Comparison of ENCODE assay signal across 8 cellular contexts in the genomic region with DNA sequence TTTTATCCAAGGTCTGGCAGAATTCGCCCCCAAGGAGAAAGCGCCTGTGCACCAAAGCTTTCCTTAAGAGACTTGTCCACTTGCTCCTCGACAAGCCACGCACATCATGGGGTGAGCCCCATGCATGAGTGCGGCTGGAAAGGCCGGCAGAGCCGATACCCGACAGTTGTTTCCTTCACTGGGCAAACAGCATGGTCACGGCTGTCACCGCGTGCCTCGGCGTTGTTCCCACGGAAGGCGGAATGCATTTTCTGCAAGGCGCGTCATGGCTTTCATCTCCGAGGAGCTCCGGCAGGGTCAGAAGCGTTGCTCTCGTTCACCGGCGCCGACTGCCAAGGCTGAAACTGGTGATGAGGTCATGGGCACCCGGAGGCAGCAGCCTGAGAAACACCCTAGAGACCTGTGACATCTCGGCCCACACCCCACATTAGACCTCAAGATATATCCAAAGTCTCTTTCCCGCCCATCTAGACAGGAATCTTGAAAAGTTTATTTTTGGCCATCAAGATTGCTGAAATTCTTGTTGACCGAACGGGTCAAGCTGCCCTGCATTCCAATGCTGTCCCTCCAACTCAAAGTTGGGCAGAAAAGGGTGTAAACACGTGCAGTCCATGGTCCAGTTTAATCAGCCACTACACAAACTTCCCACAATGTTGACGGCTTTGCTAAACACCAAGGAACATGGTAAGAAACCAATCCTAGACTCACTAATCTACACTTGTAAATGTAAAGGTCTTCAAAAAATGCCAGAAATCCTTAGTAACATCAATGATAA. TPM values are rescaled to one million over a fixed set of nuclear protein-coding genes. Genes with fewer than 3 reads are reported as not detected.
DNase-seq lines count a peak whose midpoint lies in the region; ATAC-seq and TF ChIP-seq lines count a peak whose summit lies in the region.

No MANE protein-coding gene starts in this region.

- H3K27ac Mint-ChIP-seq in CD4-positive, alpha-beta T cell, result no peak overlapping the region

- peaks cover 29% of the 10 kb centered on the region for H3K4me1 Mint-ChIP-seq in CD4-positive, alpha-beta T cell (ENCODE audit: low read depth)

- H2BK12ac ChIP-seq in trophoblast cell (ENCODE audit: low read length), result peak overlapping the region; percentile 21

- H3K9me3 ChIP-seq in CD4-positive, alpha-beta T cell (ENCODE audit: control insufficient read depth, low read length), result peaks cover 29% of the 10 kb centered on the region
- H3K9me3 ChIP-seq in HUES48 (ENCODE audit: control insufficient read depth, insufficient read depth, low read length), result no peaks in the 10 kb centered on the region
- H3K9me3 ChIP-seq in trophoblast cell (ENCODE audit: insufficient read depth, low read depth, low read length), result no peaks in the 10 kb centered on the region

- H4K91ac ChIP-seq in trophoblast cell (ENCODE audit: low read depth, low read length), result peak overlapping the region; percentile 67

- peaks cover 5% of the 10 kb centered on the region for H3K36me3 Mint-ChIP-seq in CD4-positive, alpha-beta T cell (ENCODE audit: low read depth)

- peak overlapping the region; percentile 54 for H2BK120ac ChIP-seq in trophoblast cell (ENCODE audit: insufficient read depth, low read length, poor library complexity)

- POLR2A ChIA-PET in CD4-positive, alpha-beta T cell (lab: Charles Lee), result no interaction called here

- H2BK5ac ChIP-seq in trophoblast cell (ENCODE audit: low read depth, low read length, poor library complexity), result peak overlapping the region; percentile 44

- no CpG with 5 or more reads among the region's 31 CpGs for WGBS in trophoblast cell (ENCODE audit: extremely low coverage, insufficient coverage, insufficient read length)

- peak overlapping the region; percentile 46 for H2AFZ ChIP-seq in trophoblast cell (ENCODE audit: insufficient read depth, low read length, poor library complexity)

- no peak for TF ChIP-seq CTCF in CD4-positive, alpha-beta T cell (IDR thresholded peaks at IDR 0.05)

- no peaks in the 10 kb centered on the region for H3K36me3 ChIP-seq in HUES48 (ENCODE audit: control insufficient read depth, insufficient read depth, low read length)
- peaks cover 0 to 1% of the 10 kb centered on the region in 2 experiments for H3K36me3 ChIP-seq in trophoblast cell (ENCODE audit: control insufficient read depth in 1 of 2, insufficient read depth in 2 of 2, low read length in 2 of 2)

- intact Hi-C loops in CD4-positive, alpha-beta T cell (cut with DNase I, micrococcal nuclease), result no loop called here
- intact Hi-C loops in left ventricle myocardium superior (cut with micrococcal nuclease), result loop anchor here (10.0 kb wide), 1 partner anchor 62 kb away; no protein-coding TSS in a partner anchor

- DNase-seq in CD4-positive, alpha-beta T cell, result peak in 1 of 10 experiments; percentile 8
- DNase-seq in amniotic epithelial cell (ENCODE audit: low read depth), result peak; percentile 76
- peak; percentile 76 for DNase-seq in left ventricle myocardium superior
- DNase-seq in trophoblast cell, result peak; percentile 79 to 90
- DNase-seq in retina, result no peak
- DNase-seq in effector CD4-positive, alpha-beta T cell, result no peak

- H3K14ac ChIP-seq in trophoblast cell (ENCODE audit: low read length), result peak overlapping the region; percentile 15

- H3K79me2 ChIP-seq in trophoblast cell (ENCODE audit: control insufficient read depth, insufficient read depth, low read length, poor library complexity), result peaks cover 12% of the 10 kb centered on the region

- peaks cover 71% of the 10 kb centered on the region for H3K27me3 Mint-ChIP-seq in CD4-positive, alpha-beta T cell

- H3K79me1 ChIP-seq in trophoblast cell (ENCODE audit: low read length), result peaks cover 15% of the 10 kb centered on the region

- peak overlapping the region; percentile 7 for H3K4ac ChIP-seq in trophoblast cell (ENCODE audit: low read depth, low read length)

- H3K9ac ChIP-seq in HUES48 (ENCODE audit: low read depth, low read length) (peak overlapping the region; percentile 77), trophoblast cell (ENCODE audit: low read length) (peak overlapping the region; percentile 86)

- H3K9me3 Mint-ChIP-seq in CD4-positive, alpha-beta T cell, result peaks cover 3% of the 10 kb centered on the region

- no peak for ATAC-seq in CD4-positive, alpha-beta T cell (ENCODE audit: poor library complexity)
- ATAC-seq in left ventricle myocardium superior (peak; percentile 49), HG03469 (IDR thresholded peaks at IDR 0.05; ENCODE audit: unreplicated experiment) (no peak)

- H4K8ac ChIP-seq in trophoblast cell (ENCODE audit: low read depth, low read length), result peak overlapping the region; percentile 30

- peaks cover 68% of the 10 kb centered on the region for H3K27me3 ChIP-seq in CD4-positive, alpha-beta T cell (ENCODE audit: control insufficient read depth, insufficient read depth, low read length)
- peaks cover 7% of the 10 kb centered on the region for H3K27me3 ChIP-seq in HUES48 (ENCODE audit: control insufficient read depth, insufficient read depth, low read length)
- H3K27me3 ChIP-seq in trophoblast cell (ENCODE audit: insufficient read depth, low read length), result no peaks in the 10 kb centered on the region

- no peak overlapping the region for H3K23ac ChIP-seq in trophoblast cell (ENCODE audit: low read length)

- H3K4me2 ChIP-seq in trophoblast cell (ENCODE audit: low read length), result peak overlapping the region; percentile 84

- H3K4me3 Mint-ChIP-seq in CD4-positive, alpha-beta T cell, result peak overlapping the region; percentile 48

- CTCF ChIA-PET in CD4-positive, alpha-beta T cell (lab: Charles Lee), result no interaction called here

- H3K18ac ChIP-seq in trophoblast cell (ENCODE audit: low read length), result peak overlapping the region; percentile 53

- H4K12ac ChIP-seq in trophoblast cell (ENCODE audit: low read depth, low read length), result no peak overlapping the region

- H3K4me1 ChIP-seq in HUES48 (ENCODE audit: control insufficient read depth, insufficient read depth, low read length), result peaks cover 17% of the 10 kb centered on the region
- H3K4me1 ChIP-seq in trophoblast cell (ENCODE audit: control insufficient read depth in 1 of 2, insufficient read depth in 2 of 2, low read length in 2 of 2), result peaks cover 2 to 6% of the 10 kb centered on the region in 2 experiments

- no peak overlapping the region for H3K27ac ChIP-seq in CD4-positive, alpha-beta T cell (ENCODE audit: low read depth, low read length)
- peak overlapping the region; percentile 98 for H3K27ac ChIP-seq in HUES48 (ENCODE audit: low read depth, low read length)
- H3K27ac ChIP-seq in trophoblast cell (ENCODE audit: low read depth, low read length), result peak overlapping the region; percentile 61

- no peak overlapping the region for H2AK5ac ChIP-seq in trophoblast cell (ENCODE audit: low read length)

- H3K4me3 ChIP-seq in HUES48 (ENCODE audit: low read depth, low read length) (peak overlapping the region; percentile 85), trophoblast cell (ENCODE audit: low read depth, low read length) (peak overlapping the region; percentile 74)

RNA-seq across cellular contexts. Expression of gene TJP1, which starts 0.6 kb away (rescaled TPM):
- total RNA-seq in CD4-positive, alpha-beta T cell, result not detected
- total RNA-seq in left ventricle myocardium superior, result 123 TPM
- polyA plus RNA-seq in trophoblast cell (2013), result 85.2 and 88.6 TPM in 2 replicates

Comparison
In these comparisons a context has a peak if more than half of its experiments do, and no peak if none do; other contexts are left out.
1. DNase-seq: peak in amniotic epithelial cell (single experiment), left ventricle myocardium superior (single experiment) and trophoblast cell (2 of 2); none in retina (single experiment) and effector CD4-positive, alpha-beta T cell (single experiment).
2. RNA of gene TJP1, which starts 0.6 kb away (total RNA-seq): 123 TPM in left ventricle myocardium superior (single experiment); not detected in CD4-positive, alpha-beta T cell; every median in the first group is over 100 times any median in the second.